Comparison of ENCODE assay signal across 25 cellular contexts in genomic region chr16:85045641-85046471, GRCh38.
"Had no signal": no experiment of that assay in that cellular context is flagged by ENCODE, and none has a peak within 500 bp of the region (broad histone marks: within the 10 kb centered on the region; RNA-seq: fewer than 3 reads in every experiment).

No MANE protein-coding gene starts in this region.

- H3K4me3 Mint-ChIP-seq: activated CD4-positive, alpha-beta memory T cell treated with anti-CD3 and anti-CD28 coated beads for 36 hours; activated CD4-positive, alpha-beta T cell treated with anti-CD3 and anti-CD28 coated beads, Interleukin-2, amount 10 ng/mL, durations not matched to agents 24 days and 14 days; activated naive CD4-positive, alpha-beta T cell treated with anti-CD3 and anti-CD28 coated beads, Interleukin-2, amount 10 ng/mL, durations not matched to agents 7 days and 5 days; activated naive CD8-positive, alpha-beta T cell treated with anti-CD3 and anti-CD28 coated beads, Interleukin-2, amount 10 ng/mL, durations not matched to agents 7 days and 5 days; brain; endodermal cell; stimulated activated memory B cell treated with anti-CD40 and anti-IgM and Interleukin-4, amounts not matched to agents 10 μg/mL and 1 μg/mL and 100 μg/mL, for 72 hours; stimulated activated naive CD8-positive, alpha-beta T cell treated with anti-CD3 and anti-CD28 coated beads, Interleukin-15, amount 100 ng/mL, for 72 hours; type B pancreatic cell had no signal

- H3K4me1 ChIP-seq: uterus had no signal

- H3K27ac Mint-ChIP-seq: activated CD4-positive, alpha-beta memory T cell treated with anti-CD3 and anti-CD28 coated beads for 36 hours; activated CD4-positive, alpha-beta T cell treated with anti-CD3 and anti-CD28 coated beads, Interleukin-2, amount 10 ng/mL, durations not matched to agents 24 days and 14 days; activated naive CD4-positive, alpha-beta T cell treated with anti-CD3 and anti-CD28 coated beads, Interleukin-2, amount 10 ng/mL, durations not matched to agents 7 days and 5 days; activated naive CD8-positive, alpha-beta T cell treated with anti-CD3 and anti-CD28 coated beads, Interleukin-2, amount 10 ng/mL, durations not matched to agents 7 days and 5 days; brain; endodermal cell; stimulated activated memory B cell treated with anti-CD40 and anti-IgM and Interleukin-4, amounts not matched to agents 10 μg/mL and 1 μg/mL and 100 μg/mL, for 72 hours had no signal

- H3K4me1 Mint-ChIP-seq: stimulated activated memory B cell treated with anti-CD40 and anti-IgM and Interleukin-4, amounts not matched to agents 10 μg/mL and 1 μg/mL and 100 μg/mL, for 72 hours had no signal

- H3K9me3 ChIP-seq: ascending aorta, left ventricle myocardium inferior, uterus had no signal

- H3K36me3 Mint-ChIP-seq: stimulated activated memory B cell treated with anti-CD40 and anti-IgM and Interleukin-4, amounts not matched to agents 10 μg/mL and 1 μg/mL and 100 μg/mL, for 72 hours had no signal

- DNase-seq: activated CD4-positive, alpha-beta memory T cell treated with anti-CD3 and anti-CD28 coated beads for 36 hours; activated CD4-positive, alpha-beta T cell treated with anti-CD3 and anti-CD28 coated beads, Interleukin-2, amount 10 ng/mL, durations not matched to agents 24 days and 14 days; activated CD4-positive, CD25-positive, alpha-beta regulatory T cell treated with anti-CD3 and anti-CD28 coated beads, Interleukin-2, amount 50 U/mL, for 72 hours; activated CD8-positive, alpha-beta memory T cell treated with anti-CD3 and anti-CD28 coated beads, Interleukin-2, amount 50 U/mL, for 4 hours; activated gamma-delta T cell; activated naive CD4-positive, alpha-beta T cell treated with anti-CD3 and anti-CD28 coated beads, Interleukin-2, amount 10 ng/mL, durations not matched to agents 7 days and 5 days; activated naive CD8-positive, alpha-beta T cell treated with anti-CD3 and anti-CD28 coated beads, Interleukin-2, amount 10 ng/mL, durations not matched to agents 7 days and 5 days; activated T-cell treated with anti-CD3 and anti-CD28 coated beads, Interleukin-2, amount 50 U/mL, for 1 hour; cortex of kidney; endodermal cell; foreskin fibroblast; left ventricle myocardium inferior; mammary epithelial cell; stimulated activated CD4-positive, alpha-beta T cell treated with anti-CD3 and anti-CD28 coated beads, Interleukin-12 subunit alpha, Interleukin-12 subunit beta, amount 100 ng/mL, for 4 hours; stimulated activated CD4-positive, alpha-beta T cell treated with anti-CD3 and anti-CD28 coated beads, Interleukin-4, amount 100 ng/mL, for 1 hour; stimulated activated naive CD8-positive, alpha-beta T cell treated with anti-CD3 and anti-CD28 coated beads, Interleukin-15, amount 100 ng/mL, for 72 hours; T-helper 2 cell; uterus had no signal

- H3K36me3 ChIP-seq: ascending aorta, uterus had no signal

- FAIRE-seq: islet of Langerhans had no signal

- H3K4me3 ChIP-seq: ascending aorta, left ventricle myocardium inferior, skin epidermis, uterus had no signal

- H3K27me3 Mint-ChIP-seq: activated CD4-positive, alpha-beta memory T cell treated with anti-CD3 and anti-CD28 coated beads for 36 hours; activated CD4-positive, alpha-beta T cell treated with anti-CD3 and anti-CD28 coated beads, Interleukin-2, amount 10 ng/mL, durations not matched to agents 24 days and 14 days; activated naive CD8-positive, alpha-beta T cell treated with anti-CD3 and anti-CD28 coated beads, Interleukin-2, amount 10 ng/mL, durations not matched to agents 7 days and 5 days; brain; stimulated activated naive CD8-positive, alpha-beta T cell treated with anti-CD3 and anti-CD28 coated beads, Interleukin-15, amount 100 ng/mL, for 72 hours had no signal

- ATAC-seq: esophagus mucosa; stimulated activated memory B cell treated with anti-CD40 and anti-IgM and Interleukin-4, amounts not matched to agents 10 μg/mL and 1 μg/mL and 100 μg/mL, for 72 hours; stimulated activated naive CD8-positive, alpha-beta T cell treated with anti-CD3 and anti-CD28 coated beads, Interleukin-15, amount 100 ng/mL, for 72 hours had no signal

- H3K27ac ChIP-seq: ascending aorta, left ventricle myocardium inferior, skin epidermis, uterus had no signal

- H3K9me3 Mint-ChIP-seq: activated CD4-positive, alpha-beta memory T cell treated with anti-CD3 and anti-CD28 coated beads for 36 hours; activated CD4-positive, alpha-beta T cell treated with anti-CD3 and anti-CD28 coated beads, Interleukin-2, amount 10 ng/mL, durations not matched to agents 24 days and 14 days; activated naive CD4-positive, alpha-beta T cell treated with anti-CD3 and anti-CD28 coated beads, Interleukin-2, amount 10 ng/mL, durations not matched to agents 7 days and 5 days; activated naive CD8-positive, alpha-beta T cell treated with anti-CD3 and anti-CD28 coated beads, Interleukin-2, amount 10 ng/mL, durations not matched to agents 7 days and 5 days; endodermal cell; stimulated activated memory B cell treated with anti-CD40 and anti-IgM and Interleukin-4, amounts not matched to agents 10 μg/mL and 1 μg/mL and 100 μg/mL, for 72 hours; stimulated activated naive CD8-positive, alpha-beta T cell treated with anti-CD3 and anti-CD28 coated beads, Interleukin-15, amount 100 ng/mL, for 72 hours; type B pancreatic cell had no signal

- H3K27me3 ChIP-seq: ascending aorta, uterus had no signal
